Comparison of ENCODE assay signal across 16 cellular contexts in genomic region chr14:35085441-35085840, GRCh38.
"Had no signal": no experiment of that assay in that cellular context is flagged by ENCODE, and none has a peak within 500 bp of the region (broad histone marks: within the 10 kb centered on the region; RNA-seq: fewer than 3 reads in every experiment).

No MANE protein-coding gene starts in this region.

- H3K36me3 ChIP-seq: prostate gland had no signal

- H3K27ac Mint-ChIP-seq: activated naive CD4-positive, alpha-beta T cell treated with anti-CD3 and anti-CD28 coated beads, Interleukin-2, amount 10 ng/mL, durations not matched to agents 7 days and 5 days; activated T-helper 17 cell treated with anti-CD3 and anti-CD28 coated beads, Interleukin-2, amount 50 U/mL, for 72 hours had no signal

- H3K4me1 Mint-ChIP-seq: activated naive CD4-positive, alpha-beta T cell treated with anti-CD3 and anti-CD28 coated beads, Interleukin-2, amount 10 ng/mL, durations not matched to agents 7 days and 5 days; activated T-helper 17 cell treated with anti-CD3 and anti-CD28 coated beads, Interleukin-2, amount 50 U/mL, for 72 hours; naive B cell had no signal

- H3K9me3 ChIP-seq: adrenal gland, prostate gland, transverse colon, vagina had no signal

- H3K4me3 ChIP-seq: adrenal gland, cardiac muscle cell, hepatocyte, prostate gland, transverse colon, vagina had no signal

- H3K27me3 Mint-ChIP-seq: activated naive CD4-positive, alpha-beta T cell treated with anti-CD3 and anti-CD28 coated beads, Interleukin-2, amount 10 ng/mL, durations not matched to agents 7 days and 5 days; activated T-helper 17 cell treated with anti-CD3 and anti-CD28 coated beads, Interleukin-2, amount 50 U/mL, for 72 hours; naive B cell had no signal

- H3K27ac ChIP-seq: adrenal gland, cardiac muscle cell, hepatocyte, prostate gland, transverse colon, vagina had no signal

- H3K4me3 Mint-ChIP-seq: activated naive CD4-positive, alpha-beta T cell treated with anti-CD3 and anti-CD28 coated beads, Interleukin-2, amount 10 ng/mL, durations not matched to agents 7 days and 5 days; activated T-helper 17 cell treated with anti-CD3 and anti-CD28 coated beads, Interleukin-2, amount 50 U/mL, for 72 hours; naive B cell had no signal

- H3K9me3 Mint-ChIP-seq: activated naive CD4-positive, alpha-beta T cell treated with anti-CD3 and anti-CD28 coated beads, Interleukin-2, amount 10 ng/mL, durations not matched to agents 7 days and 5 days; activated T-helper 17 cell treated with anti-CD3 and anti-CD28 coated beads, Interleukin-2, amount 50 U/mL, for 72 hours; naive B cell had no signal

- DNase-seq: activated CD4-positive, CD25-positive, alpha-beta regulatory T cell treated with anti-CD3 and anti-CD28 coated beads, Interleukin-2, amount 50 U/mL, for 72 hours; activated CD8-positive, alpha-beta memory T cell treated with anti-CD3 and anti-CD28 coated beads for 24 hours; activated naive CD4-positive, alpha-beta T cell treated with anti-CD3 and anti-CD28 coated beads, Interleukin-2, amount 10 ng/mL, durations not matched to agents 7 days and 5 days; adrenal gland; naive B cell; right cardiac atrium; small intestine; stimulated activated CD4-positive, alpha-beta T cell treated with anti-CD3 and anti-CD28 coated beads, Interleukin-4, amount 100 ng/mL, for 24 hours; stimulated activated naive CD4-positive, alpha-beta T cell treated with Interleukin-2 at 50 U/mL for 16 hours; T-helper 1 cell; transverse colon had no signal
